25 cellular contexts compared by ENCODE assay signal in the genomic region with DNA sequence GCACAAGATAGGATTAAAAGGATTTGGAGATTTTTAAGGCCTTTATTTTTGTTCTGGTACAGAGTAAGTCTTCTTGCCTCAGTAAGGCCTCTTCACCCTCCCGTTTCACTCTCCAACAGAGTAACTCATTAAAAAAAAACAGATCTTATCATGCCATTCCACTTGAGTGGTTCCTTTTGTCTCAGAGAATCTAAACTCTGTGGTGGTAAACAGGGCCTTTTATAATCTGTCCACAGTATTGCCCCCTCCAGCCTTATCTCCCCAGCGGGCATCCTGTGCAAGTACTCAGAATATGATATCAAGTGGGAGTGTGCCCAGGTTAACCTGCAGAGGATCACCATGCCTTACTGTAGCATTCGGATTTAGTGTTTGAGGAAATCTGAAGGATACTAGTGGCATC.
A peak's percentile ranks its signal among the peaks of the same experiment; 100 is the strongest.
DNase-seq lines count a peak whose midpoint lies in the region; ATAC-seq lines count a peak whose summit lies in the region.
"Had no signal": no experiment of that assay in that cellular context is flagged by ENCODE, and none has a peak within 500 bp of the region (broad histone marks: within the 10 kb centered on the region; RNA-seq: fewer than 3 reads in every experiment).

No MANE protein-coding gene starts in this region.

- H3K36me3 Mint-ChIP-seq in stimulated activated memory B cell treated with anti-CD40 and anti-IgM and Interleukin-4, amounts not matched to agents 10 μg/mL and 1 μg/mL and 100 μg/mL, for 72 hours = peaks cover 7% of the 10 kb centered on the region
- H3K36me3 Mint-ChIP-seq: activated naive CD4-positive, alpha-beta T cell treated with anti-CD3 and anti-CD28 coated beads, Interleukin-2, amount 50 U/mL, for 24 hours; type B pancreatic cell had no signal

- no peak overlapping the region for H3K4me3 Mint-ChIP-seq in stimulated activated memory B cell treated with anti-CD40 and anti-IgM and Interleukin-4, amounts not matched to agents 10 μg/mL and 1 μg/mL and 100 μg/mL, for 72 hours
- H3K4me3 Mint-ChIP-seq: activated naive CD4-positive, alpha-beta T cell treated with anti-CD3 and anti-CD28 coated beads, Interleukin-2, amount 50 U/mL, for 24 hours; activated T-helper 1 cell treated with anti-CD3 and anti-CD28 coated beads, Interleukin-12 subunit alpha, Interleukin-12 subunit beta, Interleukin-2, Interleukin-4 antibody, amounts not matched to agents 30 ng/mL and 10 ng/mL and 1 ng/mL, durations not matched to agents 14 hours and 24 hours and 36 hours; effector memory CD8-positive, alpha-beta T cell; nephron progenitor cell; T-helper 17 cell; type B pancreatic cell had no signal

- no peaks in the 10 kb centered on the region for H3K9me3 Mint-ChIP-seq in stimulated activated memory B cell treated with anti-CD40 and anti-IgM and Interleukin-4, amounts not matched to agents 10 μg/mL and 1 μg/mL and 100 μg/mL, for 72 hours
- H3K9me3 Mint-ChIP-seq: activated naive CD4-positive, alpha-beta T cell treated with anti-CD3 and anti-CD28 coated beads, Interleukin-2, amount 50 U/mL, for 24 hours; activated T-helper 1 cell treated with anti-CD3 and anti-CD28 coated beads, Interleukin-12 subunit alpha, Interleukin-12 subunit beta, Interleukin-2, Interleukin-4 antibody, amounts not matched to agents 30 ng/mL and 10 ng/mL and 1 ng/mL, durations not matched to agents 14 hours and 24 hours and 36 hours; effector memory CD8-positive, alpha-beta T cell; nephron progenitor cell; type B pancreatic cell had no signal

- ATAC-seq in stimulated activated memory B cell treated with anti-CD40 and anti-IgM and Interleukin-4, amounts not matched to agents 10 μg/mL and 1 μg/mL and 100 μg/mL, for 72 hours = no peak
- ATAC-seq: effector memory CD8-positive, alpha-beta T cell; mucosa of descending colon; T-helper 17 cell had no signal

- H3K4me1 Mint-ChIP-seq in stimulated activated memory B cell treated with anti-CD40 and anti-IgM and Interleukin-4, amounts not matched to agents 10 μg/mL and 1 μg/mL and 100 μg/mL, for 72 hours = peaks cover 67% of the 10 kb centered on the region
- H3K4me1 Mint-ChIP-seq: activated naive CD4-positive, alpha-beta T cell treated with anti-CD3 and anti-CD28 coated beads, Interleukin-2, amount 50 U/mL, for 24 hours; nephron progenitor cell; T-helper 17 cell had no signal

- H3K27me3 Mint-ChIP-seq in stimulated activated memory B cell treated with anti-CD40 and anti-IgM and Interleukin-4, amounts not matched to agents 10 μg/mL and 1 μg/mL and 100 μg/mL, for 72 hours = no peaks in the 10 kb centered on the region
- H3K27me3 Mint-ChIP-seq: effector memory CD8-positive, alpha-beta T cell had no signal

- DNase-seq in NCI-H345 (lab: John Stamatoyannopoulos, UW) (peak; percentile 1), NCI-H345 treated with DMSO at 0.1 percent for 48 hours (lab: John Stamatoyannopoulos, UW; ENCODE audit: unreplicated experiment) (no peak), OCI-M1 (lab: John Stamatoyannopoulos, UW) (peak; percentile 6), kidney glomerular epithelial cell (lab: John Stamatoyannopoulos, UW) (peak; percentile 22), NCI-H2227 (lab: John Stamatoyannopoulos, UW; ENCODE audit: unreplicated experiment) (no peak), AG20443 (ENCODE audit: low spot score) (no peak), DMS53 (lab: John Stamatoyannopoulos, UW) (no peak)
- DNase-seq: activated CD4-positive, alpha-beta T cell treated with anti-CD3 and anti-CD28 coated beads, Interleukin-2, amount 50 U/mL, for 1 hour; DND-41; effector memory CD8-positive, alpha-beta T cell; H7; hypothalamus; mucosa of descending colon; NCI-H1105 treated with DMSO at 0.1 percent for 48 hours; NCI-H2107; NCI-H524; nephron progenitor cell; posterior cingulate gyrus; sigmoid colon; T-helper 17 cell; WERI-Rb-1 had no signal

- H3K27ac Mint-ChIP-seq in stimulated activated memory B cell treated with anti-CD40 and anti-IgM and Interleukin-4, amounts not matched to agents 10 μg/mL and 1 μg/mL and 100 μg/mL, for 72 hours = peak overlapping the region; percentile 67
- H3K27ac Mint-ChIP-seq: activated naive CD4-positive, alpha-beta T cell treated with anti-CD3 and anti-CD28 coated beads, Interleukin-2, amount 50 U/mL, for 24 hours; activated T-helper 1 cell treated with anti-CD3 and anti-CD28 coated beads, Interleukin-12 subunit alpha, Interleukin-12 subunit beta, Interleukin-2, Interleukin-4 antibody, amounts not matched to agents 30 ng/mL and 10 ng/mL and 1 ng/mL, durations not matched to agents 14 hours and 24 hours and 36 hours; effector memory CD8-positive, alpha-beta T cell; nephron progenitor cell; T-helper 17 cell; type B pancreatic cell had no signal

Comparison
In these comparisons a context has a peak if more than half of its experiments do, and no peak if none do; other contexts are left out.
1. DNase-seq: peak in NCI-H345 (single experiment), OCI-M1 (single experiment) and kidney glomerular epithelial cell (single experiment); none in NCI-H345 treated with DMSO at 0.1 percent for 48 hours (single experiment), NCI-H2227 (single experiment), AG20443 (single experiment) and DMS53 (single experiment).